ENCODE assay signal across 13 cellular contexts in genomic region chr7:155455776-155456516, GRCh38. TPM values are rescaled to one million over a fixed set of nuclear protein-coding genes. Genes with fewer than 3 reads are reported as not detected.
A peak's percentile ranks its signal among the peaks of the same experiment; 100 is the strongest.
DNase-seq lines count a peak whose midpoint lies in the region; ATAC-seq, FAIRE-seq and TF ChIP-seq lines count a peak whose summit lies in the region.
"Had no signal": no experiment of that assay in that cellular context is flagged by ENCODE, and none has a peak within 500 bp of the region (broad histone marks: within the 10 kb centered on the region; RNA-seq: fewer than 3 reads in every experiment).

No MANE protein-coding gene starts in this region.

- intact Hi-C loops in left ventricle myocardium inferior (cut with micrococcal nuclease), result no loop called here
- intact Hi-C loops in Right ventricle myocardium superior (cut with DNase I), result no loop called here
- intact Hi-C loops in aorta (cut with DNase I), result no loop called here

- CTCF ChIA-PET in activated CD4-positive, alpha-beta memory T cell treated with anti-CD3 and anti-CD28 coated beads, Interleukin-2, amount 10 ng/mL, durations not matched to agents 7 days and 5 days (lab: Charles Lee), result interaction anchor here (0.6 kb wide), 1 partner anchor 73 kb away, joined by 4 read pairs; no protein-coding TSS in a partner anchor

- H3K27me3 Mint-ChIP-seq in activated CD4-positive, alpha-beta memory T cell treated with anti-CD3 and anti-CD28 coated beads, Interleukin-2, amount 10 ng/mL, durations not matched to agents 7 days and 5 days, result peaks cover 79% of the 10 kb centered on the region
- H3K27me3 Mint-ChIP-seq in memory B cell (peaks cover 28% of the 10 kb centered on the region), type B pancreatic cell (peaks cover 86% of the 10 kb centered on the region)

- H3K9me3 Mint-ChIP-seq in activated CD4-positive, alpha-beta memory T cell treated with anti-CD3 and anti-CD28 coated beads, Interleukin-2, amount 10 ng/mL, durations not matched to agents 7 days and 5 days, result no peaks in the 10 kb centered on the region
- peaks cover 2% of the 10 kb centered on the region for H3K9me3 Mint-ChIP-seq in memory B cell
- H3K9me3 Mint-ChIP-seq in type B pancreatic cell, result no peaks in the 10 kb centered on the region

- H3K4me3 Mint-ChIP-seq in activated CD4-positive, alpha-beta memory T cell treated with anti-CD3 and anti-CD28 coated beads, Interleukin-2, amount 10 ng/mL, durations not matched to agents 7 days and 5 days, result no peak overlapping the region
- peak overlapping the region; percentile 14 for H3K4me3 Mint-ChIP-seq in memory B cell
- H3K4me3 Mint-ChIP-seq in type B pancreatic cell, result peak overlapping the region; percentile 84

- H3K9me3 ChIP-seq in left ventricle myocardium inferior (replicated peaks), result no peaks in the 10 kb centered on the region
- no peaks in the 10 kb centered on the region for H3K9me3 ChIP-seq in gastroesophageal sphincter
- H3K9me3 ChIP-seq in aorta (ENCODE audit: control insufficient read depth, low read length), result no peaks in the 10 kb centered on the region
- H3K9me3 ChIP-seq: neutrophil had no signal

- no peak for TF ChIP-seq POLR2A in gastroesophageal sphincter (IDR thresholded peaks at IDR 0.05)

- H3K36me3 ChIP-seq in left ventricle myocardium inferior, result no peaks in the 10 kb centered on the region
- no peaks in the 10 kb centered on the region for H3K36me3 ChIP-seq in gastroesophageal sphincter
- no peaks in the 10 kb centered on the region for H3K36me3 ChIP-seq in aorta (ENCODE audit: control insufficient read depth in 1 of 2, insufficient read depth in 2 of 2, low read length in 1 of 2)
- H3K36me3 ChIP-seq: BLaER1 treated with 17β-estradiol and CSF1 and Interleukin-3, amounts not matched to agents 10 nM and 100 nM; neutrophil had no signal

- peaks cover 11% of the 10 kb centered on the region for H3K36me3 Mint-ChIP-seq in activated CD4-positive, alpha-beta memory T cell treated with anti-CD3 and anti-CD28 coated beads, Interleukin-2, amount 10 ng/mL, durations not matched to agents 7 days and 5 days (ENCODE audit: low read depth)
- H3K36me3 Mint-ChIP-seq in memory B cell (no peaks in the 10 kb centered on the region), type B pancreatic cell (no peaks in the 10 kb centered on the region)

- DNase-seq in left ventricle myocardium inferior, result no peak
- DNase-seq in Right ventricle myocardium superior, result no peak
- DNase-seq in activated CD4-positive, alpha-beta memory T cell treated with anti-CD3 and anti-CD28 coated beads, Interleukin-2, amount 10 ng/mL, durations not matched to agents 7 days and 5 days, result no peak
- no peak for DNase-seq in memory B cell (ENCODE audit: low spot score in 2 of 2)
- DNase-seq in type B pancreatic cell (ENCODE audit: extremely low spot score, unreplicated experiment), result no peak
- no peak for DNase-seq in aorta
- no peak for DNase-seq in RCC 7860 (ENCODE audit: low spot score)
- DNase-seq: activated CD4-positive, alpha-beta T cell treated with anti-CD3 and anti-CD28 coated beads, Interleukin-2, amount 50 U/mL, for 4 hours; NCI-H510A; SHP77 had no signal

- peaks cover 51% of the 10 kb centered on the region for H3K4me1 ChIP-seq in left ventricle myocardium inferior
- H3K4me1 ChIP-seq in gastroesophageal sphincter, result peaks cover 0 to 67% (median 21%) of the 10 kb centered on the region in 3 donors
- H3K4me1 ChIP-seq in aorta (ENCODE audit: control insufficient read depth in 1 of 2, insufficient read depth in 2 of 2, low read length in 2 of 2), result no peaks in the 10 kb centered on the region

- ATAC-seq in Right ventricle myocardium superior (ENCODE audit: poor library complexity) (no peak), memory B cell (ENCODE audit: low read depth) (no peak), gastroesophageal sphincter (no peak), aorta (ENCODE audit: low FRiP score) (no peak)

- WGBS in gastroesophageal sphincter (ENCODE audit: low coverage in 1 of 2), 2 donors, result 10 to 12% methylated on average over 2 to 4 of the region's 22 CpGs
- WGBS in aorta, 2 donors, result 8 to 9% methylated on average over 22 of the region's 22 CpGs

- peak overlapping the region; percentile 47 for H3K27ac Mint-ChIP-seq in activated CD4-positive, alpha-beta memory T cell treated with anti-CD3 and anti-CD28 coated beads, Interleukin-2, amount 10 ng/mL, durations not matched to agents 7 days and 5 days
- peak overlapping the region; percentile 70 for H3K27ac Mint-ChIP-seq in memory B cell
- peak overlapping the region; percentile 46 for H3K27ac Mint-ChIP-seq in type B pancreatic cell

- H3K27ac ChIP-seq in left ventricle myocardium inferior (replicated peaks), result no peak overlapping the region
- no peak overlapping the region for H3K27ac ChIP-seq in gastroesophageal sphincter
- H3K27ac ChIP-seq in aorta (ENCODE audit: low read depth in 1 of 2, low read length in 2 of 2), result no peak overlapping the region
- H3K27ac ChIP-seq: BLaER1 treated with 17β-estradiol and CSF1 and Interleukin-3, amounts not matched to agents 10 nM and 100 nM; neutrophil had no signal

- no peak for FAIRE-seq in RCC 7860 (lab: Jason Lieb, UNC)

- POLR2A ChIA-PET in activated CD4-positive, alpha-beta memory T cell treated with anti-CD3 and anti-CD28 coated beads, Interleukin-2, amount 10 ng/mL, durations not matched to agents 7 days and 5 days (lab: Charles Lee), result interaction anchor here (0.7 kb wide), 1 partner anchor 79 kb away, joined by 3 read pairs; no protein-coding TSS in a partner anchor

- no peak for TF ChIP-seq EP300 in gastroesophageal sphincter (IDR thresholded peaks at IDR 0.05)

- H3K4me1 Mint-ChIP-seq in activated CD4-positive, alpha-beta memory T cell treated with anti-CD3 and anti-CD28 coated beads, Interleukin-2, amount 10 ng/mL, durations not matched to agents 7 days and 5 days, result peaks cover 11% of the 10 kb centered on the region
- H3K4me1 Mint-ChIP-seq in memory B cell (peaks cover 11% of the 10 kb centered on the region), type B pancreatic cell (ENCODE audit: unreplicated experiment) (no peaks in the 10 kb centered on the region)

- H3K27me3 ChIP-seq in left ventricle myocardium inferior (ENCODE audit: low read depth), result peaks cover 96% of the 10 kb centered on the region
- H3K27me3 ChIP-seq in gastroesophageal sphincter, result peaks cover 97% of the 10 kb centered on the region
- H3K27me3 ChIP-seq in aorta (ENCODE audit: control insufficient read depth in 1 of 2, insufficient read depth in 2 of 2, low read length in 1 of 2), result peaks cover 0 to 2% of the 10 kb centered on the region in 2 donors

- TF ChIP-seq CTCF in left ventricle myocardium inferior (IDR thresholded peaks at IDR 0.05; ENCODE audit: borderline replicate concordance) (no peak), type B pancreatic cell (conservative IDR thresholded peaks at IDR 0.05) (no peak), gastroesophageal sphincter (IDR thresholded peaks at IDR 0.05) (no peak)

- H3K4me3 ChIP-seq in left ventricle myocardium inferior (peak overlapping the region; percentile 71), gastroesophageal sphincter (no peak overlapping the region), aorta (ENCODE audit: low read length in 2 of 2) (no peak overlapping the region)

RNA-seq across cellular contexts. Expression of gene EN2, which starts 2.0 kb away (rescaled TPM):
- total RNA-seq in left ventricle myocardium inferior, result 0.11 TPM
- total RNA-seq in Right ventricle myocardium superior, result 0.11 TPM
- total RNA-seq in activated CD4-positive, alpha-beta memory T cell treated with anti-CD3 and anti-CD28 coated beads, Interleukin-2, amount 10 ng/mL, durations not matched to agents 7 days and 5 days, result not detected
- total RNA-seq in type B pancreatic cell (ENCODE audit: low replicate concordance), result 0.07 and 0.94 TPM in 2 replicates
- under 1 TPM in 2 of 4 donors, not detected in 2; 0.13 to 0.15 TPM for total RNA-seq in gastroesophageal sphincter
- total RNA-seq in aorta, result not detected
- not detected for polyA plus RNA-seq in aorta
